In genomic region chr14:20630340-20631022, GRCh38 we compare ENCODE assay signal across 8 cellular contexts. TPM values are rescaled to one million over a fixed set of nuclear protein-coding genes. Genes with fewer than 3 reads are reported as not detected.
DNase-seq lines count a peak whose midpoint lies in the region; ATAC-seq and TF ChIP-seq lines count a peak whose summit lies in the region.

No MANE protein-coding gene starts in this region.

- peak; percentile 30 for ATAC-seq in GM18502 (IDR thresholded peaks at IDR 0.05; ENCODE audit: poor library complexity, unreplicated experiment)
- peak; percentile 27 for ATAC-seq in stimulated activated effector memory CD8-positive, alpha-beta T cell treated with anti-CD3 and anti-CD28 coated beads, Interleukin-12 subunit alpha, Interleukin-12 subunit beta, amount 100 ng/mL, for 72 hours
- ATAC-seq in GM18867 (IDR thresholded peaks at IDR 0.05; ENCODE audit: unreplicated experiment), result no peak

- H3K36me3 Mint-ChIP-seq in stimulated activated effector memory CD8-positive, alpha-beta T cell treated with anti-CD3 and anti-CD28 coated beads, Interleukin-12 subunit alpha, Interleukin-12 subunit beta, amount 100 ng/mL, for 72 hours, result peaks cover 44% of the 10 kb centered on the region

- H3K36me3 ChIP-seq in ascending aorta, result no peaks in the 10 kb centered on the region

- H3K4me1 Mint-ChIP-seq in stimulated activated effector memory CD8-positive, alpha-beta T cell treated with anti-CD3 and anti-CD28 coated beads, Interleukin-12 subunit alpha, Interleukin-12 subunit beta, amount 100 ng/mL, for 72 hours, result peaks cover 78% of the 10 kb centered on the region

- no peaks in the 10 kb centered on the region for H3K9me3 ChIP-seq in ascending aorta

- TF ChIP-seq CTCF in ascending aorta (IDR thresholded peaks at IDR 0.05), result no peak

- DNase-seq in A172 (ENCODE audit: low spot score) (peak; percentile 74), NCI-H748 treated with DMSO at 0.1 percent for 48 hours (lab: John Stamatoyannopoulos, UW) (peak; percentile 42), ascending aorta (ENCODE audit: low spot score in 2 of 2) (no peak), iris pigment epithelial cell (ENCODE audit: low read depth) (peak; percentile 71), occipital lobe (lab: John Stamatoyannopoulos, UW) (no peak)
- peak in 1 of 2 donors; percentile 75 for DNase-seq in stimulated activated effector memory CD8-positive, alpha-beta T cell treated with anti-CD3 and anti-CD28 coated beads, Interleukin-12 subunit alpha, Interleukin-12 subunit beta, amount 100 ng/mL, for 72 hours (ENCODE audit: low spot score in 2 of 2)

- H3K9me3 Mint-ChIP-seq in stimulated activated effector memory CD8-positive, alpha-beta T cell treated with anti-CD3 and anti-CD28 coated beads, Interleukin-12 subunit alpha, Interleukin-12 subunit beta, amount 100 ng/mL, for 72 hours, result no peaks in the 10 kb centered on the region

- H3K4me3 Mint-ChIP-seq in stimulated activated effector memory CD8-positive, alpha-beta T cell treated with anti-CD3 and anti-CD28 coated beads, Interleukin-12 subunit alpha, Interleukin-12 subunit beta, amount 100 ng/mL, for 72 hours, result peak overlapping the region; percentile 75

- intact Hi-C loops in ascending aorta (cut with DNase I), result loop anchor here (5.0 kb wide), 1 partner anchor 342 kb away; no protein-coding TSS in a partner anchor

- peaks cover 4 to 12% of the 10 kb centered on the region in 2 donors for H3K4me1 ChIP-seq in ascending aorta

- peak overlapping the region; percentile 36 to 58 for H3K4me3 ChIP-seq in ascending aorta

- H3K27ac ChIP-seq in ascending aorta, result peak overlapping the region in 1 of 2 donors; percentile 29

- no peaks in the 10 kb centered on the region for H3K27me3 ChIP-seq in ascending aorta

- H3K27ac Mint-ChIP-seq in stimulated activated effector memory CD8-positive, alpha-beta T cell treated with anti-CD3 and anti-CD28 coated beads, Interleukin-12 subunit alpha, Interleukin-12 subunit beta, amount 100 ng/mL, for 72 hours, result peak overlapping the region; percentile 95

RNA-seq across cellular contexts. Expression of gene OR6S1, which starts 11.0 kb away (rescaled TPM):
- not detected in 2 replicates for total RNA-seq in A172 (2014; rRNA removed; shearing (Covaris generic))
- not detected for total RNA-seq in ascending aorta
- not detected for total RNA-seq in occipital lobe

RNA-seq across cellular contexts. Expression of gene RNASE12, which starts 39.3 kb away (rescaled TPM):
- total RNA-seq in A172 (2014; rRNA removed; shearing (Covaris generic)), result not detected in 2 replicates
- total RNA-seq in ascending aorta (not detected), occipital lobe (not detected)

RNA-seq across cellular contexts. Expression of gene RNASE11, which starts 42.7 kb away (rescaled TPM):
- not detected in 2 replicates for total RNA-seq in A172 (2014; rRNA removed; shearing (Covaris generic))
- total RNA-seq in ascending aorta, result not detected
- total RNA-seq in occipital lobe, result not detected

RNA-seq across cellular contexts. Expression of gene RNASE4, which starts 53.9 kb away (rescaled TPM):
- total RNA-seq in A172 (2014; rRNA removed; shearing (Covaris generic)), result 0.91 and 1.1 TPM in 2 replicates
- 23.2 TPM for total RNA-seq in ascending aorta
- 2.2 TPM for total RNA-seq in occipital lobe

RNA-seq across cellular contexts. Expression of gene ANG, which starts 58.1 kb away (rescaled TPM):
- total RNA-seq in A172 (2014; rRNA removed; shearing (Covaris generic)), result 0.07 and 0.17 TPM in 2 replicates
- total RNA-seq in ascending aorta (4.2 TPM), occipital lobe (0.16 TPM)

Comparison
In these comparisons a context has a peak if more than half of its experiments do, and no peak if none do; other contexts are left out.
1. DNase-seq: peak in A172 (single experiment), NCI-H748 treated with DMSO at 0.1 percent for 48 hours (single experiment) and iris pigment epithelial cell (single experiment); none in ascending aorta (0 of 2) and occipital lobe (single experiment).